In the genomic region with DNA sequence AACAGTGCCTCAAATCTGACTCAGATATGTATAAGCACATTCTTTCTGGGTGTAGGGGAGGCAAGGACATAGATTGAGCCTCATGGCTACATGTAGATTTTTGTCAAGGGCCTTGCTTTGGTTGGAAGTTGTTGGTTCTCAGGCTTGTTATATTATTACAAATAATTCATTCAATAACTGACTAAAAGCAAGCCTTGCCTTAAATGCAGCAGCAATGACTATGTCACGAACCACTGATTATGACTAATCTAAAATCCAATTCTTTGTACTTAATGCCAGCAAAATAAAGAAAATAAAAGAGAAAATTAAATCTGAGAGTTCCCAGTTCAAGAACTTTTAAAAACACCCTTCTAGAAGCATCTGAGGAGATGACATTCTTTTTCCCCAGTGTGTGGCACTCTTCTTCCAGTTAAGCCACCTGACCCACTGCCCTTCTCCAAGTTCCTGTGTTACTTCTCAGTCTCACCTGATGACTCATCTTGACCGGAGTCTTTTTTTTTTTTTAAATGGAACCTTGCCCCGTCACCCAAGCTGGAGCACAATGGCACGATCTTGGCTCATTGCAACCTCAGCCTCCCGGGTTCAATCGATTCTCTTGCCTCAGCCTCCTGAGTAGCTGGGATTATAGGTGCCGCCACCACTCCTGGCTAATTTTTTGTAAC, we compare ENCODE assay signal across 12 cellular contexts.
DNase-seq lines count a peak whose midpoint lies in the region; ATAC-seq and TF ChIP-seq lines count a peak whose summit lies in the region.
"Had no signal": no experiment of that assay in that cellular context is flagged by ENCODE, and none has a peak within 500 bp of the region (broad histone marks: within the 10 kb centered on the region; RNA-seq: fewer than 3 reads in every experiment).

No MANE protein-coding gene starts in this region.

- no peak overlapping the region for H3K4me2 ChIP-seq in PC-9
- no peak overlapping the region for H3K4me2 ChIP-seq in hepatocyte
- H3K4me2 ChIP-seq: BLaER1 had no signal

- TF ChIP-seq CTCF in Caco-2 (IDR thresholded peaks at IDR 0.05; ENCODE audit: insufficient read depth in 1 of 2, low read depth in 1 of 2, low read length in 1 of 2, severe bottlenecking in 1 of 2, unreplicated experiment in 1 of 2), result no peak
- TF ChIP-seq CTCF in PC-9 (conservative IDR thresholded peaks at IDR 0.05), result no peak
- no peak for TF ChIP-seq CTCF in hepatocyte (IDR thresholded peaks at IDR 0.05; ENCODE audit: poor library complexity)

- intact Hi-C loops in Caco-2 (cut with micrococcal nuclease; ENCODE audit: unreplicated experiment), result loop anchor here (2.0 kb wide), 1 partner anchor 44 kb away; no protein-coding TSS in a partner anchor
- intact Hi-C loops in PC-9 (cut with micrococcal nuclease; ENCODE audit: unreplicated experiment), result loop anchor here (2.0 to 5.0 kb wide), 4 partner anchors 48 to 1089 kb away; no protein-coding TSS in a partner anchor

- H3K27ac ChIP-seq in PC-9, result no peak overlapping the region
- no peak overlapping the region for H3K27ac ChIP-seq in hepatocyte
- H3K27ac ChIP-seq: BLaER1, neutrophil had no signal

- DNase-seq in Caco-2 (peak; percentile 35 to 49), HCEC 1CT (peak; percentile 38), PC-9 (peak; percentile 61 to 66), hepatocyte (ENCODE audit: low spot score) (peak; percentile 55), OCI-M2 (lab: John Stamatoyannopoulos, UW; ENCODE audit: unreplicated experiment) (no peak), hepatic stellate cell (ENCODE audit: low spot score) (no peak)
- DNase-seq: head of caudate nucleus, NCI-H526 treated with DMSO at 0.1 percent for 48 hours had no signal

- H3K36me3 Mint-ChIP-seq in Caco-2 (ENCODE audit: insufficient read depth, unreplicated experiment), result no peaks in the 10 kb centered on the region

- CTCF ChIA-PET in Caco-2 (lab: Charles Lee) (interaction anchor here (0.6 to 0.8 kb wide), 2 partner anchors 38 to 49 kb away, joined by 3 to 5 read pairs; no protein-coding TSS in a partner anchor), PC-9 (lab: Charles Lee) (interaction anchor here (0.6 to 1.3 kb wide), 6 partner anchors 29 to 1852 kb away, joined by 4 to 9 read pairs (median 6); no protein-coding TSS in a partner anchor)

- H3K79me2 ChIP-seq in PC-9 (ENCODE audit: low read depth), result no peaks in the 10 kb centered on the region
- H3K79me2 ChIP-seq in hepatocyte, result no peaks in the 10 kb centered on the region

- no peaks in the 10 kb centered on the region for H3K9me2 ChIP-seq in PC-9 (ENCODE audit: insufficient read depth)
- H3K9me2 ChIP-seq in hepatocyte (replicated peaks; ENCODE audit: insufficient read depth), result no peaks in the 10 kb centered on the region

- no peak for ATAC-seq in HG02840 (IDR thresholded peaks at IDR 0.05; ENCODE audit: low FRiP score, unreplicated experiment)
- no peak for ATAC-seq in HG03280 (IDR thresholded peaks at IDR 0.05; ENCODE audit: unreplicated experiment)

- no peaks in the 10 kb centered on the region for H3K9me3 Mint-ChIP-seq in Caco-2 (ENCODE audit: unreplicated experiment)

- H3K4me1 Mint-ChIP-seq in Caco-2 (ENCODE audit: low read depth, unreplicated experiment), result no peaks in the 10 kb centered on the region

- H3K27ac Mint-ChIP-seq in Caco-2 (ENCODE audit: unreplicated experiment), result no peak overlapping the region

- no TSS peak for BruUV-seq in Caco-2 (replicated peaks; lab: Mats Ljungman, UMichigan)
- no TSS peak for BruUV-seq in PC-9 (replicated peaks; lab: Mats Ljungman, UMichigan)

- 0 out of 2 replicates have a peak, but pooled peaks cover 3% of the 10 kb centered on the region for H3K4me1 ChIP-seq in Caco-2
- 0 out of 2 replicates have a peak, but pooled peaks cover 4% of the 10 kb centered on the region for H3K4me1 ChIP-seq in PC-9 (replicated peaks; ENCODE audit: insufficient read depth)
- H3K4me1 ChIP-seq in hepatocyte (ENCODE audit: insufficient read depth), result no peaks in the 10 kb centered on the region
- H3K4me1 ChIP-seq: BLaER1 had no signal

- H3K4me3 ChIP-seq in Caco-2 (ENCODE audit: low read depth, low read length), result no peak overlapping the region
- H3K4me3 ChIP-seq in PC-9, result no peak overlapping the region
- H3K4me3 ChIP-seq in hepatocyte, result no peak overlapping the region
- H3K4me3 ChIP-seq: BLaER1 had no signal

- WGBS in hepatocyte (ENCODE audit: low lambda C conversion rate, missing lambda C conversion rate), result 78% methylated on average over 7 of the region's 7 CpGs

- H3K27me3 Mint-ChIP-seq in Caco-2 (ENCODE audit: insufficient read depth, unreplicated experiment), result no peaks in the 10 kb centered on the region

- no peak overlapping the region for H3K4me3 Mint-ChIP-seq in Caco-2 (ENCODE audit: unreplicated experiment)

- H3K36me3 ChIP-seq in Caco-2 (ENCODE audit: control insufficient read depth, insufficient read depth, low read length) (no peaks in the 10 kb centered on the region), PC-9 (ENCODE audit: low read depth) (no peaks in the 10 kb centered on the region), hepatocyte (replicated peaks; ENCODE audit: insufficient read depth, low read depth) (no peaks in the 10 kb centered on the region)
- H3K36me3 ChIP-seq: BLaER1, neutrophil had no signal

- H3K27me3 ChIP-seq in Caco-2 (replicated peaks; ENCODE audit: control insufficient read depth, insufficient read depth, low read length) (no peaks in the 10 kb centered on the region), PC-9 (ENCODE audit: insufficient read depth, low read depth) (no peaks in the 10 kb centered on the region), hepatocyte (no peaks in the 10 kb centered on the region)
- H3K27me3 ChIP-seq: BLaER1, neutrophil had no signal

- no peaks in the 10 kb centered on the region for H3K9me3 ChIP-seq in Caco-2
- H3K9me3 ChIP-seq in PC-9 (ENCODE audit: insufficient read depth, low read depth), result no peaks in the 10 kb centered on the region; the same call in 1 of the 2 replicates
- H3K9me3 ChIP-seq in hepatocyte (ENCODE audit: low read depth), result no peaks in the 10 kb centered on the region
- H3K9me3 ChIP-seq: neutrophil had no signal

- H3F3A ChIP-seq in PC-9 (ENCODE audit: insufficient read depth, low read depth), result no peaks in the 10 kb centered on the region

- H4K20me1 ChIP-seq in PC-9 (ENCODE audit: insufficient read depth) (no peaks in the 10 kb centered on the region), hepatocyte (ENCODE audit: insufficient read depth, poor library complexity, severe bottlenecking) (no peaks in the 10 kb centered on the region)
- H4K20me1 ChIP-seq: BLaER1 had no signal

- H2AFZ ChIP-seq in PC-9, result no peak overlapping the region
- H2AFZ ChIP-seq in hepatocyte, result no peak overlapping the region

- POLR2A ChIA-PET in Caco-2 (lab: Charles Lee) (no interaction called here), PC-9 (lab: Charles Lee; ENCODE audit: unreplicated experiment) (interaction anchor here (0.9 kb wide), 1 partner anchor 1510 kb away, joined by 9 read pairs; no protein-coding TSS in a partner anchor)

Comparison
In these comparisons a context has a peak if more than half of its experiments do, and no peak if none do; other contexts are left out.
1. DNase-seq: peak in Caco-2 (2 of 2), HCEC 1CT (single experiment), PC-9 (2 of 2) and hepatocyte (single experiment); none in OCI-M2 (single experiment) and hepatic stellate cell (single experiment).